Comparison of ENCODE assay signal across 20 cellular contexts in genomic region chr12:122609696-122610095, GRCh38.
DNase-seq lines count a peak whose midpoint lies in the region; ATAC-seq and TF ChIP-seq lines count a peak whose summit lies in the region.
"Had no signal": no experiment of that assay in that cellular context is flagged by ENCODE, and none has a peak within 500 bp of the region (broad histone marks: within the 10 kb centered on the region; RNA-seq: fewer than 3 reads in every experiment).

No MANE protein-coding gene starts in this region.

- no peak overlapping the region for H3K4me3 ChIP-seq in DOHH2 (ENCODE audit: low read length)
- peak overlapping the region; percentile 30; the same call in 1 of the 2 replicates for H3K4me3 ChIP-seq in PC-3 (ENCODE audit: low read length)
- no peak overlapping the region for H3K4me3 ChIP-seq in parathyroid adenoma (ENCODE audit: low read depth, low read length)
- H3K4me3 ChIP-seq in vagina: no peak overlapping the region
- H3K4me3 ChIP-seq: A549; BLaER1 treated with 17β-estradiol and CSF1 and Interleukin-3, amounts not matched to agents 10 nM and 100 nM; GM12878 had no signal

- H3F3A ChIP-seq in DOHH2 (ENCODE audit: control insufficient read depth, insufficient read depth) (peaks cover 25% of the 10 kb centered on the region), PC-3 (ENCODE audit: low read length, unreplicated experiment) (peaks cover 7% of the 10 kb centered on the region)

- ATAC-seq in PC-3 (no peak), HG02973 (IDR thresholded peaks at IDR 0.05; ENCODE audit: unreplicated experiment) (no peak)
- ATAC-seq: A549; CD8-positive, alpha-beta T cell; GM12878 had no signal

- intact Hi-C loops in PC-3 (cut with micrococcal nuclease) (loop anchor here (2.0 kb wide), 2 partner anchors 21 to 83 kb away; partner anchors contain the start of genes KNTC1 and RSRC2), vagina (cut with DNase I) (no loop called here)

- H4K20me1 ChIP-seq in DOHH2 (ENCODE audit: control insufficient read depth, insufficient read depth, low read depth, low read length) (no peaks in the 10 kb centered on the region), PC-3 (ENCODE audit: low read length) (no peaks in the 10 kb centered on the region)
- H4K20me1 ChIP-seq: BLaER1 treated with 17β-estradiol and CSF1 and Interleukin-3, amounts not matched to agents 10 nM and 100 nM had no signal

- DNase-seq in PC-3 (no peak), vagina (ENCODE audit: extremely low spot score in 2 of 2) (no peak), T1000 (lab: John Stamatoyannopoulos, UW) (no peak), NCI-H2171 (lab: John Stamatoyannopoulos, UW) (no peak)
- DNase-seq: AML-193; Caco-2; Calu3; CD4-positive, alpha-beta T cell; CD8-positive, alpha-beta T cell; DMS79 treated with DMSO at 0.1 percent for 48 hours; EL; GDM1 had no signal

- peak overlapping the region; percentile 82 for H3K27ac ChIP-seq in DOHH2 (ENCODE audit: low read depth, low read length)
- H3K27ac ChIP-seq in PC-3 (ENCODE audit: low read length): peak overlapping the region; percentile 89
- no peak overlapping the region for H3K27ac ChIP-seq in parathyroid adenoma
- peak overlapping the region; percentile 44 for H3K27ac ChIP-seq in vagina
- H3K27ac ChIP-seq: 22Rv1; A549; BLaER1 treated with 17β-estradiol and CSF1 and Interleukin-3, amounts not matched to agents 10 nM and 100 nM; C4-2B had no signal

- H3K27me3 ChIP-seq in DOHH2 (ENCODE audit: control insufficient read depth, low read length): no peaks in the 10 kb centered on the region
- no peaks in the 10 kb centered on the region for H3K27me3 ChIP-seq in PC-3 (ENCODE audit: low read length)
- H3K27me3 ChIP-seq in parathyroid adenoma (ENCODE audit: control insufficient read depth, insufficient read depth, low read length): no peaks in the 10 kb centered on the region
- no peaks in the 10 kb centered on the region for H3K27me3 ChIP-seq in vagina
- H3K27me3 ChIP-seq: BLaER1 treated with 17β-estradiol and CSF1 and Interleukin-3, amounts not matched to agents 10 nM and 100 nM had no signal

- no peak overlapping the region; the same call in 1 of the 2 replicates for H2AFZ ChIP-seq in PC-3 (ENCODE audit: low read length)
- H2AFZ ChIP-seq in parathyroid adenoma: peak overlapping the region; percentile 64

- H3K9me3 ChIP-seq in DOHH2 (ENCODE audit: control insufficient read depth, insufficient read depth, low read length): no peaks in the 10 kb centered on the region
- no peaks in the 10 kb centered on the region for H3K9me3 ChIP-seq in PC-3 (ENCODE audit: low read length)
- no peaks in the 10 kb centered on the region for H3K9me3 ChIP-seq in parathyroid adenoma (ENCODE audit: control insufficient read depth, low read length)
- no peaks in the 10 kb centered on the region for H3K9me3 ChIP-seq in vagina
- H3K9me3 ChIP-seq: A549; BLaER1 treated with 17β-estradiol and CSF1 and Interleukin-3, amounts not matched to agents 10 nM and 100 nM; Caco-2 had no signal

- POLR2A ChIA-PET in PC-3 (lab: Charles Lee; ENCODE audit: unreplicated experiment): no interaction called here

- peak overlapping the region; percentile 62 for H3K4me2 ChIP-seq in DOHH2 (ENCODE audit: low read length)
- peak overlapping the region; percentile 72 for H3K4me2 ChIP-seq in PC-3 (ENCODE audit: low read length)
- peak overlapping the region; percentile 5 for H3K4me2 ChIP-seq in parathyroid adenoma (ENCODE audit: low read length)
- H3K4me2 ChIP-seq: A549; BLaER1 treated with 17β-estradiol and CSF1 and Interleukin-3, amounts not matched to agents 10 nM and 100 nM had no signal

- H3K36me3 ChIP-seq in DOHH2 (ENCODE audit: control insufficient read depth, low read length): peaks cover 91% of the 10 kb centered on the region
- peaks cover 48% of the 10 kb centered on the region for H3K36me3 ChIP-seq in PC-3 (ENCODE audit: low read depth, low read length)
- no peaks in the 10 kb centered on the region for H3K36me3 ChIP-seq in parathyroid adenoma (ENCODE audit: control insufficient read depth, insufficient read depth, low read length)
- no peaks in the 10 kb centered on the region for H3K36me3 ChIP-seq in vagina

- TF ChIP-seq CTCF in DOHH2 (IDR thresholded peaks at IDR 0.05; ENCODE audit: low read depth, low read length, poor library complexity, severe bottlenecking) (no peak), PC-3 (conservative IDR thresholded peaks at IDR 0.05; ENCODE audit: low read depth, low read length) (no peak), parathyroid adenoma (IDR thresholded peaks at IDR 0.05) (no peak), vagina (IDR thresholded peaks at IDR 0.05) (no peak)

- peaks cover 60% of the 10 kb centered on the region for H3K4me1 ChIP-seq in DOHH2 (ENCODE audit: control insufficient read depth, low read length)
- H3K4me1 ChIP-seq in PC-3 (ENCODE audit: insufficient read depth, low read length): peaks cover 26% of the 10 kb centered on the region
- H3K4me1 ChIP-seq in parathyroid adenoma: peaks cover 20% of the 10 kb centered on the region
- H3K4me1 ChIP-seq in vagina: peaks cover 15% of the 10 kb centered on the region
- H3K4me1 ChIP-seq: A549; BLaER1 treated with 17β-estradiol and CSF1 and Interleukin-3, amounts not matched to agents 10 nM and 100 nM; Caco-2 had no signal

- TF ChIP-seq POLR2A in vagina (IDR thresholded peaks at IDR 0.05): no peak

- H3K79me2 ChIP-seq in DOHH2 (ENCODE audit: control insufficient read depth, low read length) (no peaks in the 10 kb centered on the region), PC-3 (ENCODE audit: low read length) (no peaks in the 10 kb centered on the region), parathyroid adenoma (no peaks in the 10 kb centered on the region)

- no TSS peak for BruUV-seq in PC-3 (replicated peaks; lab: Mats Ljungman, UMichigan)

- H3K9ac ChIP-seq in PC-3 (ENCODE audit: low read length) (peak overlapping the region; percentile 61), parathyroid adenoma (no peak overlapping the region)

- H3K9me2 ChIP-seq in DOHH2 (replicated peaks; ENCODE audit: control insufficient read depth, low read length) (no peaks in the 10 kb centered on the region), PC-3 (replicated peaks; ENCODE audit: low read length) (no peaks in the 10 kb centered on the region)

- CTCF ChIA-PET in PC-3 (lab: Charles Lee): no interaction called here

Comparison
In these comparisons a context has a peak if more than half of its experiments do, and no peak if none do; other contexts are left out.
1. H3K4me2 ChIP-seq: peak in every context shown above with its lines; median percentile 72 in PC-3; 62 in DOHH2; 5 in parathyroid adenoma.